Comparison of ENCODE assay signal across 20 cellular contexts in genomic region chr2:239476757-239477565, GRCh38.
"Had no signal": no experiment of that assay in that cellular context is flagged by ENCODE, and none has a peak within 500 bp of the region (broad histone marks: within the 10 kb centered on the region; RNA-seq: fewer than 3 reads in every experiment).

No MANE protein-coding gene starts in this region.

- H3K4me1 ChIP-seq: esophagus muscularis mucosa, gastrocnemius medialis, suprapubic skin, tibial artery, upper lobe of left lung, uterus had no signal

- ATAC-seq: effector memory CD8-positive, alpha-beta T cell; gastrocnemius medialis; left colon; left ventricle myocardium superior; stimulated activated effector memory CD8-positive, alpha-beta T cell treated with anti-CD3 and anti-CD28 coated beads, Interleukin-12 subunit alpha, Interleukin-12 subunit beta, amount 100 ng/mL, for 72 hours; stimulated activated naive CD8-positive, alpha-beta T cell treated with anti-CD3 and anti-CD28 coated beads, Interleukin-15, Interleukin-2, amounts not matched to agents 100 U/mL and 50 U/mL, for 24 hours had no signal

- H3K4me3 ChIP-seq: esophagus muscularis mucosa, gastrocnemius medialis, smooth muscle cell, suprapubic skin, tibial artery, upper lobe of left lung, uterus had no signal

- H3K27ac ChIP-seq: epithelial cell of prostate, esophagus muscularis mucosa, gastrocnemius medialis, suprapubic skin, tibial artery, upper lobe of left lung, uterus had no signal

- FAIRE-seq: keratinocyte had no signal

- H3K9me3 ChIP-seq: esophagus muscularis mucosa, gastrocnemius medialis, suprapubic skin, tibial artery, upper lobe of left lung, uterus had no signal

- H3K27me3 ChIP-seq: esophagus muscularis mucosa, gastrocnemius medialis, suprapubic skin, upper lobe of left lung, uterus had no signal

- H3K4me2 ChIP-seq: smooth muscle cell had no signal

- H3K36me3 ChIP-seq: esophagus muscularis mucosa, gastrocnemius medialis, suprapubic skin, tibial artery, upper lobe of left lung, uterus had no signal

- DNase-seq: effector memory CD8-positive, alpha-beta T cell; gastrocnemius medialis; immature natural killer cell; left colon; left ventricle myocardium superior; mesendoderm; naive B cell; occipital lobe; stimulated activated CD4-positive, alpha-beta T cell treated with anti-CD3 and anti-CD28 coated beads, Interleukin-4, amount 100 ng/mL, for 1 hour; stimulated activated CD8-positive, alpha-beta memory T cell treated with anti-CD3 and anti-CD28 coated beads, Interleukin-4, amount 100 ng/mL, for 48 hours; stimulated activated naive CD8-positive, alpha-beta T cell treated with anti-CD3 and anti-CD28 coated beads, Interleukin-15, Interleukin-2, amounts not matched to agents 100 U/mL and 50 U/mL, for 24 hours; upper lobe of left lung; uterus had no signal
